8 cellular contexts compared by ENCODE assay signal in genomic region chr20:26009402-26010223, GRCh38.
DNase-seq lines count a peak whose midpoint lies in the region; ATAC-seq, FAIRE-seq and TF ChIP-seq lines count a peak whose summit lies in the region.
"Not testable (repeated sequence)": the region's sequence is repeated elsewhere in the genome, so short reads cannot be mapped to it uniquely, and the experiment has no call there.

No MANE protein-coding gene starts in this region.

- not testable (repeated sequence) for H3K27me3 ChIP-seq in GM06990 (replicated peaks; ENCODE audit: control insufficient read depth, insufficient read depth, low read length); HepG2 (ENCODE audit: control insufficient read depth in 1 of 2, insufficient read depth in 2 of 2, low read length in 2 of 2); sigmoid colon; tibial artery

- BruUV-seq in HepG2 (replicated peaks; lab: Mats Ljungman, UMichigan) = TSS peak; percentile 89

- H3K4me1 Mint-ChIP-seq in activated naive CD4-positive, alpha-beta T cell treated with anti-CD3 and anti-CD28 coated beads, Interleukin-2, amount 10 ng/mL, durations not matched to agents 7 days and 5 days = not testable (repeated sequence)

- peak overlapping the region; percentile 93 for H3K4me3 Mint-ChIP-seq in activated naive CD4-positive, alpha-beta T cell treated with anti-CD3 and anti-CD28 coated beads, Interleukin-2, amount 10 ng/mL, durations not matched to agents 7 days and 5 days

- not testable (repeated sequence) for H3K9me3 Mint-ChIP-seq in activated naive CD4-positive, alpha-beta T cell treated with anti-CD3 and anti-CD28 coated beads, Interleukin-2, amount 10 ng/mL, durations not matched to agents 7 days and 5 days

- not testable (repeated sequence) for TF ChIP-seq CTCF in GM06990 (IDR thresholded peaks at IDR 0.05; ENCODE audit: insufficient read depth, low read length, poor library complexity, severe bottlenecking); HepG2 (CRISPR knock-in tag; IDR thresholded peaks at IDR 0.05); sigmoid colon (IDR thresholded peaks at IDR 0.05); tibial artery (IDR thresholded peaks at IDR 0.05)

- TF ChIP-seq EP300 in HepG2 (IDR thresholded peaks at IDR 0.05; ENCODE audit: low read depth in 2 of 2, low read length in 2 of 2); HepG2 (CRISPR knock-in tag; IDR thresholded peaks at IDR 0.05; ENCODE audit: borderline replicate concordance); sigmoid colon (IDR thresholded peaks at IDR 0.05): not testable (repeated sequence)

- H2AFZ ChIP-seq in HepG2 (ENCODE audit: low read length) = peak overlapping the region; percentile 8

- CTCF ChIA-PET in activated naive CD4-positive, alpha-beta T cell treated with anti-CD3 and anti-CD28 coated beads, Interleukin-2, amount 10 ng/mL, durations not matched to agents 7 days and 5 days (lab: Charles Lee); HepG2 (lab: Yijun Ruan, JAX; ENCODE audit: low intra/inter-chr PET ratio, low total read pairs): not testable (repeated sequence)

- peak overlapping the region; percentile 87 for H3K4me2 ChIP-seq in HepG2 (ENCODE audit: low read depth, low read length)

- peak; percentile 60 for ATAC-seq in HepG2

- not testable (repeated sequence) for H3K36me3 Mint-ChIP-seq in activated naive CD4-positive, alpha-beta T cell treated with anti-CD3 and anti-CD28 coated beads, Interleukin-2, amount 10 ng/mL, durations not matched to agents 7 days and 5 days

- H3K4me3 ChIP-seq in GM06990 (replicated peaks; ENCODE audit: low read depth, low read length) (peak overlapping the region; percentile 74), HepG2 (replicated peaks in 1 of 3; ENCODE audit: insufficient read depth in 1 of 3, low read depth in 2 of 3, low read length in 3 of 3) (peak overlapping the region; percentile 71 to 82 (median 73)), sigmoid colon (peak overlapping the region; percentile 37 to 66 (median 56)), tibial artery (peak overlapping the region; percentile 63 to 67)

- POLR2A ChIA-PET in HepG2 (lab: Yijun Ruan, JAX) = interaction anchor here (0.7 to 1.5 kb wide), 5 partner anchors 8 to 700 kb away, joined by 3 read pairs; partner anchors contain the start of genes ABHD12 and ZNF337

- peak; percentile 18 for FAIRE-seq in HepG2 (lab: Jason Lieb, UNC)

- H3K27ac ChIP-seq in epithelial cell of prostate = peak overlapping the region; percentile 18
- peak overlapping the region; percentile 93 for H3K27ac ChIP-seq in HepG2 (ENCODE audit: extremely low read length, insufficient read depth, low read length)
- peak overlapping the region; percentile 76 to 88 (median 84) for H3K27ac ChIP-seq in sigmoid colon
- H3K27ac ChIP-seq in tibial artery = peak overlapping the region; percentile 75 to 82

- H3K9ac ChIP-seq in HepG2 (ENCODE audit: insufficient read depth, low read depth, low read length) = peak overlapping the region; percentile 98

- whole genome bisulfite sequencing in HepG2 (ENCODE audit: low lambda C conversion rate) = 59% methylated on average over 39 of the region's 39 CpGs
- 15 to 32% methylated on average over 39 of the region's 39 CpGs for WGBS in sigmoid colon, 2 donors

- TF ChIP-seq RAD21 in HepG2 (CRISPR knock-in tag; IDR thresholded peaks at IDR 0.05) = 0 out of 2 replicates have a peak, but pooled peaks have one; percentile 14

- H3K36me3 ChIP-seq in GM06990 (ENCODE audit: control insufficient read depth, insufficient read depth, low read length); HepG2 (replicated peaks in 1 of 2; ENCODE audit: control insufficient read depth in 1 of 2, insufficient read depth in 2 of 2, low read length in 2 of 2); sigmoid colon; tibial artery: not testable (repeated sequence)

- in situ Hi-C loops in HepG2 (cut with HindIII; ENCODE audit: extremely low pct_ligation_motif_present, low pct_unique_long_range_greater_than_20kb) = not testable (repeated sequence)

- not testable (repeated sequence) for H4K20me1 ChIP-seq in HepG2 (ENCODE audit: insufficient read depth, low read length)

- peak; percentile 85 to 86 for TF ChIP-seq POLR2A in HepG2 (IDR thresholded peaks at IDR 0.05; ENCODE audit: insufficient read depth in 1 of 2, low read depth in 2 of 2, low read length in 2 of 2)
- peak in 1 of 2 donors; percentile 25 for TF ChIP-seq POLR2A in sigmoid colon (IDR thresholded peaks at IDR 0.05)

- H3K9me3 ChIP-seq in HepG2 (ENCODE audit: low read length); sigmoid colon; tibial artery: not testable (repeated sequence)

- DNase-seq in GM06990 (ENCODE audit: extremely low read depth, insufficient read length) = peak; percentile 67
- peak; percentile 6 for DNase-seq in KG1 (lab: John Stamatoyannopoulos, UW)
- peak; percentile 22 for DNase-seq in T follicular helper cell (ENCODE audit: low read depth)
- peak; percentile 78 for DNase-seq in activated naive CD4-positive, alpha-beta T cell treated with anti-CD3 and anti-CD28 coated beads, Interleukin-2, amount 10 ng/mL, durations not matched to agents 7 days and 5 days
- peak; percentile 49 for DNase-seq in epithelial cell of prostate (ENCODE audit: low read depth, low spot score)
- DNase-seq in HepG2 (ENCODE audit: low spot score) = peak; percentile 93
- peak; percentile 95 for DNase-seq in sigmoid colon
- DNase-seq in tibial artery = peak; percentile 92 to 93

- peak overlapping the region; percentile 86 for H3K27ac Mint-ChIP-seq in activated naive CD4-positive, alpha-beta T cell treated with anti-CD3 and anti-CD28 coated beads, Interleukin-2, amount 10 ng/mL, durations not matched to agents 7 days and 5 days

- H3K79me2 ChIP-seq in HepG2 (ENCODE audit: insufficient read depth, low read length) = not testable (repeated sequence)

- not testable (repeated sequence) for H3K27me3 Mint-ChIP-seq in activated naive CD4-positive, alpha-beta T cell treated with anti-CD3 and anti-CD28 coated beads, Interleukin-2, amount 10 ng/mL, durations not matched to agents 7 days and 5 days

- intact Hi-C loops in HepG2 (cut with micrococcal nuclease; ENCODE audit: unreplicated experiment); sigmoid colon (cut with DNase I); tibial artery (cut with DNase I; ENCODE audit: low total_unique reads): not testable (repeated sequence)

- H3K4me1 ChIP-seq in HepG2 (ENCODE audit: insufficient read depth, low read length) = peaks cover 20% of the 10 kb centered on the region
- H3K4me1 ChIP-seq in sigmoid colon, tibial artery: not testable (repeated sequence)

TF ChIP-seq in HepG2, 621 proteins besides CTCF, POLR2A, EP300 and RAD21 (continues in another document):
- 0 out of 2 replicates have a peak, but pooled peaks have one; percentile 53 for TF ChIP-seq ZNF788 (CRISPR knock-in tag; IDR thresholded peaks at IDR 0.05; ENCODE audit: borderline replicate concordance)
- TF ChIP-seq RNF219 (CRISPR knock-in tag; IDR thresholded peaks at IDR 0.05) = 0 out of 2 replicates have a peak, but pooled peaks have one; percentile 71
- 0 out of 2 replicates have a peak, but pooled peaks have one; percentile 55 for TF ChIP-seq ZNF343 (CRISPR knock-in tag; IDR thresholded peaks at IDR 0.05)
- TF ChIP-seq MLX (CRISPR knock-in tag; IDR thresholded peaks at IDR 0.05) = 0 out of 2 replicates have a peak, but pooled peaks have one; percentile 27
- TF ChIP-seq SP2 (CRISPR knock-in tag; IDR thresholded peaks at IDR 0.05) = peak; percentile 46; the same call in 1 of the 2 replicates
- 0 out of 2 replicates have a peak, but pooled peaks have one; percentile 14 for TF ChIP-seq ZNF775 (CRISPR knock-in tag; IDR thresholded peaks at IDR 0.05; ENCODE audit: borderline replicate concordance)
- 0 out of 2 replicates have a peak, but pooled peaks have one; percentile 53 for TF ChIP-seq ZNF510 (CRISPR knock-in tag; IDR thresholded peaks at IDR 0.05; ENCODE audit: low read depth)
- TF ChIP-seq KLF11 (CRISPR knock-in tag; IDR thresholded peaks at IDR 0.05) = peak; percentile 18
- TF ChIP-seq MXI1 (IDR thresholded peaks at IDR 0.05; ENCODE audit: borderline replicate concordance, low read depth, low read length) = peak; percentile 32; the same call in 1 of the 3 replicates
- peak; percentile 57 for TF ChIP-seq DMAP1 (CRISPR knock-in tag; IDR thresholded peaks at IDR 0.05)

Comparison
In these comparisons a context has a peak if more than half of its experiments do, and no peak if none do; other contexts are left out.
1. Peak in every context shown above with its lines: DNase-seq, ATAC-seq, H3K4me3 ChIP-seq and H3K27ac ChIP-seq.
2. DNase-seq: peak in every context shown above with its lines; median percentile 95 in sigmoid colon; 93 in HepG2; 92 in tibial artery; 78 in activated naive CD4-positive, alpha-beta T cell treated with anti-CD3 and anti-CD28 coated beads, Interleukin-2, amount 10 ng/mL, durations not matched to agents 7 days and 5 days; 67 in GM06990; 49 in epithelial cell of prostate; 22 in T follicular helper cell; 6 in KG1.
3. H3K27ac ChIP-seq: peak in every context shown above with its lines; median percentile 93 in HepG2; 84 in sigmoid colon; 78 in tibial artery; 18 in epithelial cell of prostate.